Comparison of ENCODE assay signal across 13 cellular contexts in the genomic region with DNA sequence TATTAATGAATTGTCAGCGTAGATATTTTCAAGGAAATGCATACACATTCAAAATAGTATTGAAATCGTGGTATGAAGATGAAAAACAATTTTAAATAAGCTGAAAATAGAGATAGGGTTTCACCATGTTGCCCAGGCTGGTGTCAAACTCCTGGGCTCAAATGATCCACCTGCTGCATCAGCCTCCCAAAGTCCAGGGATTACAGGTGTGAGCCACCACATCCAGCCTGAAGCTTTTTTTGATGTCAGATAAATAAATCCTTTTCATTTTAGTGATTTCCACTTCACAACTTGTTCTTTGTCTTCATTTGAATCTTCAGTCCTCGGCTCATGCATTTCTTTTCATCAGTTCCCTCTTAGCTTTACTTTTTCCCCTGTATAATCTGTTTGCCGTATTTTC. TPM values are rescaled to one million over a fixed set of nuclear protein-coding genes. Genes with fewer than 3 reads are reported as not detected.
DNase-seq lines count a peak whose midpoint lies in the region; ATAC-seq and TF ChIP-seq lines count a peak whose summit lies in the region.
"Had no signal": no experiment of that assay in that cellular context is flagged by ENCODE, and none has a peak within 500 bp of the region (broad histone marks: within the 10 kb centered on the region; RNA-seq: fewer than 3 reads in every experiment).

No MANE protein-coding gene starts in this region.

- H3K9me2 ChIP-seq in Karpas-422 (replicated peaks; ENCODE audit: insufficient read depth, low read length), result no peaks in the 10 kb centered on the region

- H2AFZ ChIP-seq in Karpas-422 (ENCODE audit: low read length), result no peak overlapping the region

- H3K4me1 Mint-ChIP-seq in CD8-positive, alpha-beta T cell (ENCODE audit: low read depth), result peaks cover 69% of the 10 kb centered on the region
- H3K4me1 Mint-ChIP-seq in brain, result peaks cover 60% of the 10 kb centered on the region
- peaks cover 49% of the 10 kb centered on the region for H3K4me1 Mint-ChIP-seq in neural crest cell

- no peak for TF ChIP-seq CTCF in CD8-positive, alpha-beta T cell (IDR thresholded peaks at IDR 0.05)
- no peak for TF ChIP-seq CTCF in brain (conservative IDR thresholded peaks at IDR 0.05)
- no peak for TF ChIP-seq CTCF in neural crest cell (conservative IDR thresholded peaks at IDR 0.05)
- TF ChIP-seq CTCF in left ventricle myocardium inferior (IDR thresholded peaks at IDR 0.05; ENCODE audit: borderline replicate concordance), result no peak

- H3K4me1 ChIP-seq in CD8-positive, alpha-beta T cell (ENCODE audit: insufficient read depth, low read length), result peaks cover 56% of the 10 kb centered on the region
- peaks cover 40% of the 10 kb centered on the region for H3K4me1 ChIP-seq in Karpas-422 (ENCODE audit: low read length)
- peaks cover 12% of the 10 kb centered on the region for H3K4me1 ChIP-seq in HAP-1
- peaks cover 96% of the 10 kb centered on the region for H3K4me1 ChIP-seq in left ventricle myocardium inferior

- H3K79me2 ChIP-seq in Karpas-422 (ENCODE audit: low read length), result peaks cover 96% of the 10 kb centered on the region

- peak overlapping the region; percentile 85 for H3K4me2 ChIP-seq in Karpas-422 (ENCODE audit: low read depth, low read length, poor library complexity, severe bottlenecking)

- no peak overlapping the region for H3K27ac Mint-ChIP-seq in CD8-positive, alpha-beta T cell
- peak overlapping the region in 3 of 5 experiments; percentile 10 to 66 (median 15) for H3K27ac Mint-ChIP-seq in brain
- no peak overlapping the region for H3K27ac Mint-ChIP-seq in neural crest cell (ENCODE audit: unreplicated experiment)

- peaks cover 28% of the 10 kb centered on the region for H3K36me3 Mint-ChIP-seq in CD8-positive, alpha-beta T cell
- H3K36me3 Mint-ChIP-seq in brain (peaks cover 59% of the 10 kb centered on the region), neural crest cell (ENCODE audit: low read depth) (peaks cover 2% of the 10 kb centered on the region)

- no peaks in the 10 kb centered on the region for H3K27me3 ChIP-seq in CD8-positive, alpha-beta T cell (ENCODE audit: insufficient read depth, low read length)
- H3K27me3 ChIP-seq in Karpas-422 (ENCODE audit: low read length) (no peaks in the 10 kb centered on the region), HAP-1 (ENCODE audit: low read depth) (no peaks in the 10 kb centered on the region), left ventricle myocardium inferior (ENCODE audit: low read depth) (no peaks in the 10 kb centered on the region)
- H3K27me3 ChIP-seq: cardiac muscle cell had no signal

- ATAC-seq in CD8-positive, alpha-beta T cell, result no peak

- H3K36me3 ChIP-seq in CD8-positive, alpha-beta T cell (ENCODE audit: insufficient read depth, low read length), result no peaks in the 10 kb centered on the region
- H3K36me3 ChIP-seq in Karpas-422 (ENCODE audit: insufficient read depth, low read length) (peaks cover 44% of the 10 kb centered on the region), HAP-1 (replicated peaks) (no peaks in the 10 kb centered on the region; the same call in 1 of the 2 replicates), left ventricle myocardium inferior (no peaks in the 10 kb centered on the region)
- H3K36me3 ChIP-seq: cardiac muscle cell had no signal

- POLR2A ChIA-PET in CD8-positive, alpha-beta T cell (lab: Charles Lee), result interaction anchor here (0.5 to 1.2 kb wide), 2 partner anchors 25 to 34 kb away, joined by 3 read pairs; no protein-coding TSS in a partner anchor

- no peak overlapping the region for H3K9ac ChIP-seq in Karpas-422 (ENCODE audit: low read length)

- no peaks in the 10 kb centered on the region for H3K9me3 ChIP-seq in CD8-positive, alpha-beta T cell (ENCODE audit: low read length)
- H3K9me3 ChIP-seq in Karpas-422 (ENCODE audit: low read length) (no peaks in the 10 kb centered on the region), HAP-1 (no peaks in the 10 kb centered on the region), left ventricle myocardium inferior (replicated peaks) (no peaks in the 10 kb centered on the region)

- intact Hi-C loops in CD8-positive, alpha-beta T cell (cut with DNase I, micrococcal nuclease), result loop anchor here (5.0 kb wide), 2 partner anchors 367 to 387 kb away; partner anchors contain the start of gene YAE1 (in 1 of the 2)
- intact Hi-C loops in left ventricle myocardium inferior (cut with micrococcal nuclease), result loop anchor here (10.0 kb wide), 1 partner anchor 100 kb away; no protein-coding TSS in a partner anchor

- H3K4me3 Mint-ChIP-seq in CD8-positive, alpha-beta T cell, result peak overlapping the region; percentile 62
- H3K4me3 Mint-ChIP-seq in brain (peak overlapping the region; percentile 65 to 100 (median 81)), neural crest cell (peak overlapping the region; percentile 49)

- no peaks in the 10 kb centered on the region for H3K27me3 Mint-ChIP-seq in CD8-positive, alpha-beta T cell (ENCODE audit: low read depth)
- H3K27me3 Mint-ChIP-seq in brain, result peaks cover 5% of the 10 kb centered on the region
- H3K27me3 Mint-ChIP-seq in neural crest cell (ENCODE audit: low read depth), result no peaks in the 10 kb centered on the region

- no peak for DNase-seq in CD8-positive, alpha-beta T cell
- DNase-seq in Karpas-422, result peak; percentile 39
- no peak for DNase-seq in neural crest cell (ENCODE audit: low read depth, low spot score)
- no peak for DNase-seq in HAP-1 (ENCODE audit: low spot score in 2 of 2)
- DNase-seq in hippocampal formation (lab: John Stamatoyannopoulos, UW), result no peak
- no peak for DNase-seq in left ventricle myocardium inferior
- DNase-seq in GM19238 (ENCODE audit: insufficient read length, low spot score), result no peak
- DNase-seq: NCI-H1930; nucleus accumbens; stimulated activated CD4-positive, alpha-beta T cell treated with anti-CD3 and anti-CD28 coated beads, Interleukin-4, amount 100 ng/mL, for 24 hours; T1000 had no signal

- CTCF ChIA-PET in CD8-positive, alpha-beta T cell (lab: Charles Lee), result interaction anchor here (0.7 to 2.5 kb wide), 4 partner anchors 24 to 180 kb away, joined by 3 to 8 read pairs (median 4); partner anchors contain the start of genes MPLKIP and SUGCT

- no peak overlapping the region for H3K27ac ChIP-seq in CD8-positive, alpha-beta T cell (ENCODE audit: low read depth, low read length)
- no peak overlapping the region for H3K27ac ChIP-seq in Karpas-422 (ENCODE audit: low read length)
- H3K27ac ChIP-seq in left ventricle myocardium inferior (replicated peaks), result no peak overlapping the region

- H4K20me1 ChIP-seq in Karpas-422 (ENCODE audit: insufficient read depth, low read depth, low read length), result peaks cover 23% of the 10 kb centered on the region

- no peaks in the 10 kb centered on the region for H3K9me3 Mint-ChIP-seq in CD8-positive, alpha-beta T cell
- peaks cover 0 to 7% (median 3%) of the 10 kb centered on the region in 5 experiments for H3K9me3 Mint-ChIP-seq in brain
- H3K9me3 Mint-ChIP-seq in neural crest cell, result no peaks in the 10 kb centered on the region

- in situ Hi-C loops in HAP-1 (cut with MboI; ENCODE audit: low sequenced_read_pairs), result no loop called here

- H3K4me3 ChIP-seq in CD8-positive, alpha-beta T cell (ENCODE audit: low read depth, low read length), result no peak overlapping the region
- H3K4me3 ChIP-seq in Karpas-422 (ENCODE audit: low read length) (peak overlapping the region; percentile 78; the same call in 1 of the 2 replicates), HAP-1 (no peak overlapping the region), left ventricle myocardium inferior (no peak overlapping the region)

RNA-seq across cellular contexts. Expression of gene CDK13, which starts 4.6 kb away (rescaled TPM):
- 100 to 1,000 TPM; 130 to 132 TPM for total RNA-seq in CD8-positive, alpha-beta T cell
- 64.6 and 81.1 TPM in 2 replicates for total RNA-seq in Karpas-422 (2014; rRNA removed; shearing (Covaris generic); ENCODE audit: low replicate concordance)
- 21.0 TPM for polyA plus RNA-seq in brain (ENCODE audit: insufficient read depth, low read depth, low replicate concordance)
- 50.2 and 53.8 TPM in 2 replicates for total RNA-seq in neural crest cell
- 22.7 TPM for total RNA-seq in left ventricle myocardium inferior

Comparison
In these comparisons a context has a peak if more than half of its experiments do, and no peak if none do; other contexts are left out.
1. H3K27ac Mint-ChIP-seq: peak in brain (3 of 5); none in CD8-positive, alpha-beta T cell (single experiment) and neural crest cell (single experiment).
2. Peak in every context shown above with its lines, with median percentiles within 50 percentile points of each other: H3K4me3 Mint-ChIP-seq.